8 cellular contexts compared by ENCODE assay signal in the genomic region with DNA sequence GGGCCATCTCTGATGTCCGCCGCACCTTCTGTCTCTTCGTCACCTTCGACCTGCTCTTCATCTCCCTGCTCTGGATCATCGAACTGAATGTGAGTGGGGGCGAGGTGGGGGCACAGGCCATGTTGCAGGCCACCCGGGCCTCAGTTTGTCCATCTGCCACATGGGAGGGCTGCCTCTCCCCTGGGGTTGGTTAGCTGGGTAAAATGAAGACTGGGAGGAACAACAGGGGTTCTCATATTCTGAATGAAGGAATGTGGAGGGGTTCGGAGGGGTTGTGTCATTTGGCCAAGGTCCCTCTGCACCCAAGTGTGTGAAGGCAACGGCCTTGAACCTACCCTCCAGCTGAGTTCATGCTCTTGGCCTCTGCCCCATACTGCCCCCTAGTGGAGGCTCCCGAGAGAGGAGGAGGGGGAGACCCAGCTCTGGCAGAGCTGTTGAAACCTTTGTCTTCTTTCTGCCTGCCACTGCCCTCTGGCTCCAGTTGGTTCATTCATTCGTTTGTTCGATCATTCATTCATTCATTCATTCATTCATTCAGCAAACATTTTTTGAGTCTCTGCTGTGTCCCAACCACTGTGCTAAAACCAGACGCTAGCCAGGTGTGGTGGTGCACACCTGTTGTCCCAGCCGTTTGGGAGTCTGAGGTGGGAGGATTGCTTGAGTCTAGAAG. TPM values are rescaled to one million over a fixed set of nuclear protein-coding genes. Genes with fewer than 3 reads are reported as not detected.
DNase-seq lines count a peak whose midpoint lies in the region; ATAC-seq and TF ChIP-seq lines count a peak whose summit lies in the region.

No MANE protein-coding gene starts in this region.

- H3K27ac ChIP-seq in gastroesophageal sphincter (peak overlapping the region in 3 of 4 donors; percentile 54 to 71 (median 63)), aorta (ENCODE audit: low read depth in 1 of 2, low read length in 2 of 2) (no peak overlapping the region)

- no peak for TF ChIP-seq POLR2A in gastroesophageal sphincter (IDR thresholded peaks at IDR 0.05)

- H3K9me3 ChIP-seq in gastroesophageal sphincter (no peaks in the 10 kb centered on the region), aorta (ENCODE audit: control insufficient read depth, low read length) (no peaks in the 10 kb centered on the region)

- peaks cover 0 to 35% (median 0%) of the 10 kb centered on the region in 3 donors for H3K4me1 ChIP-seq in gastroesophageal sphincter
- H3K4me1 ChIP-seq in aorta (ENCODE audit: control insufficient read depth in 1 of 2, insufficient read depth in 2 of 2, low read length in 2 of 2) = no peaks in the 10 kb centered on the region

- TF ChIP-seq CTCF in gastroesophageal sphincter (IDR thresholded peaks at IDR 0.05) = peak in 3 of 4 experiments; percentile 43 to 75 (median 51)

- peak; percentile 89 for DNase-seq in AG08396 (ENCODE audit: low spot score)
- DNase-seq in GM19238 (ENCODE audit: insufficient read length, low spot score) = peak; percentile 89
- peak; percentile 76 for DNase-seq in RPMI8226
- peak; percentile 92 for DNase-seq in activated effector memory CD4-positive, alpha-beta T cell treated with anti-CD3 and anti-CD28 coated beads, Interleukin-2, amount 50 U/mL, for 16 hours
- DNase-seq in posterior vena cava (ENCODE audit: low spot score) = peak; percentile 89
- peak; percentile 77 to 91 for DNase-seq in aorta

- H3K4me3 ChIP-seq in gastroesophageal sphincter (peak overlapping the region in 1 of 2 donors; percentile 36), aorta (ENCODE audit: low read length in 2 of 2) (no peak overlapping the region)

- H3K36me3 ChIP-seq in gastroesophageal sphincter = peaks cover 0 to 50% of the 10 kb centered on the region in 2 donors
- H3K36me3 ChIP-seq in aorta (ENCODE audit: control insufficient read depth in 1 of 2, insufficient read depth in 2 of 2, low read length in 1 of 2) = no peaks in the 10 kb centered on the region

- ATAC-seq in gastroesophageal sphincter (no peak), aorta (ENCODE audit: low FRiP score) (no peak), HG02884 (IDR thresholded peaks at IDR 0.05; ENCODE audit: unreplicated experiment) (no peak)

- H3K27me3 ChIP-seq in gastroesophageal sphincter = no peaks in the 10 kb centered on the region
- H3K27me3 ChIP-seq in aorta (ENCODE audit: control insufficient read depth in 1 of 2, insufficient read depth in 2 of 2, low read length in 1 of 2) = no peaks in the 10 kb centered on the region

- no peak for TF ChIP-seq EP300 in gastroesophageal sphincter (IDR thresholded peaks at IDR 0.05)

- intact Hi-C loops in posterior vena cava (cut with DNase I) = no loop called here
- intact Hi-C loops in aorta (cut with DNase I) = no loop called here

- 32 to 42% methylated on average over 4 to 7 of the region's 14 CpGs for WGBS in gastroesophageal sphincter (ENCODE audit: low coverage in 1 of 2), 2 donors
- 67 to 68% methylated on average over 13 to 14 of the region's 14 CpGs for WGBS in aorta, 2 donors

RNA-seq across cellular contexts. Expression of gene TCAP, which starts 11.4 kb away (rescaled TPM):
- total RNA-seq in gastroesophageal sphincter = 1 to 10 TPM in 3 of 4 donors, under 1 TPM in 1; 0.25 to 3.6 (median 1.5) TPM
- 1 to 10 TPM in 1 of 2 donors, under 1 TPM in 1; 0.81 to 1.0 TPM for total RNA-seq in posterior vena cava
- total RNA-seq in aorta = 1 to 10 TPM; 1.9 to 3.1 TPM
- 1 to 10 TPM; 4.0 to 9.3 TPM for polyA plus RNA-seq in aorta

RNA-seq across cellular contexts. Expression of gene PNMT, which starts 14.5 kb away (rescaled TPM):
- 10 to 100 TPM in 1 of 4 donors, 1 to 10 TPM in 3; 6.7 to 11.7 (median 7.5) TPM for total RNA-seq in gastroesophageal sphincter
- total RNA-seq in posterior vena cava = 1 to 10 TPM in 1 of 2 donors, under 1 TPM in 1; 0.62 to 3.1 TPM
- 1 to 10 TPM in 1 of 2 donors, under 1 TPM in 1; 0.75 to 1.5 TPM for total RNA-seq in aorta
- polyA plus RNA-seq in aorta = 10 to 100 TPM in 1 of 2 donors, under 1 TPM in 1; 0.75 to 30.2 TPM

RNA-seq across cellular contexts. Expression of gene STARD3, which starts 16.9 kb away (rescaled TPM):
- total RNA-seq in gastroesophageal sphincter (10 to 100 TPM; 24.5 to 41.4 (median 27.5) TPM), posterior vena cava (10 to 100 TPM; 32.8 to 35.4 TPM), aorta (10 to 100 TPM; 34.7 to 58.1 TPM)
- 10 to 100 TPM; 35.7 to 72.4 TPM for polyA plus RNA-seq in aorta

RNA-seq across cellular contexts. Expression of gene PPP1R1B, which starts 27.0 kb away (rescaled TPM):
- 10 to 100 TPM in 1 of 4 donors, 1 to 10 TPM in 3; 2.7 to 12.2 (median 8.6) TPM for total RNA-seq in gastroesophageal sphincter
- 1 to 10 TPM in 1 of 2 donors, under 1 TPM in 1; 0.38 to 2.3 TPM for total RNA-seq in posterior vena cava
- total RNA-seq in aorta = 1 to 10 TPM; 1.0 to 2.5 TPM
- polyA plus RNA-seq in aorta = 10 to 100 TPM in 1 of 2 donors, not detected in 1; 13.5 TPM

RNA-seq across cellular contexts. Expression of gene PGAP3, which starts 34.1 kb away (rescaled TPM):
- total RNA-seq in gastroesophageal sphincter = 10 to 100 TPM in 3 of 4 donors, 1 to 10 TPM in 1; 9.9 to 13.6 (median 11.1) TPM
- 10 to 100 TPM; 12.0 to 12.3 TPM for total RNA-seq in posterior vena cava
- 10 to 100 TPM; 21.9 to 22.0 TPM for total RNA-seq in aorta
- polyA plus RNA-seq in aorta = 10 to 100 TPM; 13.3 to 25.5 TPM

Comparison
In these comparisons a context has a peak if more than half of its experiments do, and no peak if none do; other contexts are left out.
1. H3K27ac ChIP-seq: peak in gastroesophageal sphincter (3 of 4); none in aorta (0 of 2).
2. Peak in every context shown above with its lines, with median percentiles within 50 percentile points of each other: DNase-seq.